1 cellular context compared by ENCODE assay signal in genomic region chr3:86708908-86709307, GRCh38.
TF ChIP-seq lines count a peak whose summit lies in the region.

No MANE protein-coding gene starts in this region.

TF ChIP-seq in GM23338, 12 proteins besides CTCF, POLR2A, EP300 and RAD21 (continued from another document):
- TF ChIP-seq ZNF462 (CRISPR knock-in tag; IDR thresholded peaks at IDR 0.05) (no peak), ZNF331 (CRISPR knock-in tag; IDR thresholded peaks at IDR 0.05; ENCODE audit: low read depth) (no peak), JUNB (IDR thresholded peaks at IDR 0.05; ENCODE audit: unreplicated experiment) (no peak), POLR2AphosphoS5 (IDR thresholded peaks at IDR 0.05; ENCODE audit: low read depth) (no peak), CREB1 (CRISPR knock-in tag; IDR thresholded peaks at IDR 0.05; ENCODE audit: low read depth) (no peak), STAT1 (IDR thresholded peaks at IDR 0.05; ENCODE audit: unreplicated experiment) (no peak), REST (IDR thresholded peaks at IDR 0.05; ENCODE audit: unreplicated experiment) (no peak), EZH2phosphoT487 (IDR thresholded peaks at IDR 0.05; ENCODE audit: unreplicated experiment) (no peak)
